22 cellular contexts compared by ENCODE assay signal in genomic region chr1:202011994-202012393, GRCh38. TPM values are rescaled to one million over a fixed set of nuclear protein-coding genes. Genes with fewer than 3 reads are reported as not detected.
DNase-seq lines count a peak whose midpoint lies in the region; ATAC-seq, FAIRE-seq and TF ChIP-seq lines count a peak whose summit lies in the region.
"Had no signal": no experiment of that assay in that cellular context is flagged by ENCODE, and none has a peak within 500 bp of the region (broad histone marks: within the 10 kb centered on the region; RNA-seq: fewer than 3 reads in every experiment).

No MANE protein-coding gene starts in this region.

- H3K36me3 ChIP-seq in body of pancreas (replicated peaks in 1 of 2; ENCODE audit: insufficient read depth in 1 of 2, low read depth in 2 of 2) (peaks cover 6 to 17% of the 10 kb centered on the region in 2 donors), liver (ENCODE audit: control insufficient read depth in 4 of 4, insufficient read depth in 3 of 4, low read depth in 1 of 4, low read length in 3 of 4) (peaks cover 15 to 22% (median 21%) of the 10 kb centered on the region in 4 donors), small intestine (ENCODE audit: control insufficient read depth in 2 of 2, insufficient read depth in 2 of 2, low read length in 2 of 2) (peaks cover 0 to 18% of the 10 kb centered on the region in 2 donors)

- DNase-seq in Calu3 (peak; percentile 36), body of pancreas (peak in 3 of 4 donors; percentile 26 to 50 (median 33)), small intestine (peak; percentile 51), NCI-H526 treated with DMSO at 0.1 percent for 48 hours (lab: John Stamatoyannopoulos, UW) (no peak)
- no peak for DNase-seq in stimulated activated CD8-positive, alpha-beta memory T cell treated with anti-CD3 and anti-CD28 coated beads, Interleukin-4, amount 100 ng/mL, for 48 hours
- DNase-seq: activated CD4-positive, alpha-beta T cell treated with anti-CD3 and anti-CD28 coated beads for 48 hours; AML-193; effector CD4-positive, alpha-beta T cell; foreskin fibroblast; HFFc6; NCI-H2107; SHP77 treated with DMSO at 0.1 percent for 48 hours had no signal

- peak overlapping the region; percentile 75 to 93 for H3K4me3 ChIP-seq in body of pancreas
- peak overlapping the region; percentile 65 to 89 (median 86) for H3K4me3 ChIP-seq in liver (ENCODE audit: low read depth in 1 of 3, low read length in 3 of 3)
- peak overlapping the region; percentile 74 to 89 for H3K4me3 ChIP-seq in small intestine (ENCODE audit: low read depth in 1 of 2, low read length in 2 of 2)

- no peaks in the 10 kb centered on the region for H3K27me3 Mint-ChIP-seq in Calu3 (ENCODE audit: unreplicated experiment)
- H3K27me3 Mint-ChIP-seq: activated naive CD8-positive, alpha-beta T cell had no signal

- H3K9me3 ChIP-seq in body of pancreas (no peaks in the 10 kb centered on the region), liver (ENCODE audit: control insufficient read depth in 4 of 4, low read length in 3 of 4) (no peaks in the 10 kb centered on the region), small intestine (ENCODE audit: control insufficient read depth, low read depth) (no peaks in the 10 kb centered on the region)

- peak in 1 of 3 donors; percentile 16 for TF ChIP-seq POLR2A in body of pancreas (IDR thresholded peaks at IDR 0.05)

- CTCF ChIA-PET in Calu3 (lab: Charles Lee): interaction anchor here (0.7 to 1.9 kb wide), 5 partner anchors 27 to 105 kb away, joined by 3 to 5 read pairs (median 3); no protein-coding TSS in a partner anchor

- TF ChIP-seq CTCF in Calu3 (IDR thresholded peaks at IDR 0.05; ENCODE audit: unreplicated experiment): no peak
- no peak for TF ChIP-seq CTCF in body of pancreas (IDR thresholded peaks at IDR 0.05)
- no peak for TF ChIP-seq CTCF in liver (IDR thresholded peaks at IDR 0.05; ENCODE audit: low read depth, low read length, missing input control)

- peaks cover 78% of the 10 kb centered on the region for H3K4me1 ChIP-seq in body of pancreas
- H3K4me1 ChIP-seq in liver (ENCODE audit: control insufficient read depth in 4 of 4, insufficient read depth in 4 of 4, low read length in 3 of 4): peaks cover 8 to 59% (median 42%) of the 10 kb centered on the region in 4 donors
- H3K4me1 ChIP-seq in small intestine (ENCODE audit: control insufficient read depth in 2 of 2, insufficient read depth in 1 of 2, low read depth in 1 of 2, low read length in 1 of 2): no peaks in the 10 kb centered on the region

- no peak for FAIRE-seq in small intestine (lab: Jason Lieb, UNC)
- FAIRE-seq: urothelium cell line had no signal

- H3K27me3 ChIP-seq in body of pancreas (no peaks in the 10 kb centered on the region), liver (ENCODE audit: control insufficient read depth in 4 of 4, insufficient read depth in 4 of 4, low read length in 3 of 4) (no peaks in the 10 kb centered on the region), small intestine (ENCODE audit: control insufficient read depth in 2 of 2, insufficient read depth in 2 of 2, low read length in 2 of 2) (no peaks in the 10 kb centered on the region)
- H3K27me3 ChIP-seq: cardiac muscle cell had no signal

- intact Hi-C loops in Calu3 (cut with micrococcal nuclease; ENCODE audit: unreplicated experiment): loop anchor here (2.0 kb wide), 2 partner anchors 45 to 101 kb away; no protein-coding TSS in a partner anchor
- intact Hi-C loops in body of pancreas (cut with DNase I): no loop called here

- no peaks in the 10 kb centered on the region for H3K9me3 Mint-ChIP-seq in Calu3 (ENCODE audit: low read depth, unreplicated experiment)
- H3K9me3 Mint-ChIP-seq: HFFc6; IgD-negative memory B cell; stimulated activated effector memory CD8-positive, alpha-beta T cell treated with anti-CD3 and anti-CD28 coated beads, Interleukin-12 subunit alpha, Interleukin-12 subunit beta, amount 100 ng/mL, for 72 hours; T-helper 2 cell treated with Interferon-gamma antibody and Interleukin-4, amounts not matched to agents 5 μg/mL and 100 μg/mL, for 36 hours had no signal

- BruUV-seq in Calu3 (replicated peaks; lab: Mats Ljungman, UMichigan): no TSS peak

- H3K27ac ChIP-seq in body of pancreas: peak overlapping the region in 3 of 4 donors; percentile 93 to 100 (median 95)
- peak overlapping the region; percentile 14 to 45 for H3K27ac ChIP-seq in liver (ENCODE audit: low read depth in 1 of 2, low read length in 2 of 2)
- peak overlapping the region; percentile 94 for H3K27ac ChIP-seq in small intestine (ENCODE audit: low read depth in 1 of 2, low read length in 1 of 2)

- WGBS in body of pancreas, 2 donors: 4 to 21% methylated on average over 6 to 11 of the region's 11 CpGs
- 74% methylated on average over 11 of the region's 11 CpGs for WGBS in liver
- WGBS in small intestine, 3 donors: 13 to 63% (median 28%) methylated on average over 11 of the region's 11 CpGs

- H3K4me3 Mint-ChIP-seq in Calu3 (ENCODE audit: low read depth, unreplicated experiment): peak overlapping the region; percentile 92
- H3K4me3 Mint-ChIP-seq: activated naive CD8-positive, alpha-beta T cell; HFFc6; IgD-negative memory B cell; stimulated activated effector memory CD8-positive, alpha-beta T cell treated with anti-CD3 and anti-CD28 coated beads, Interleukin-12 subunit alpha, Interleukin-12 subunit beta, amount 100 ng/mL, for 72 hours; T-helper 2 cell treated with Interferon-gamma antibody and Interleukin-4, amounts not matched to agents 5 μg/mL and 100 μg/mL, for 36 hours had no signal

- ATAC-seq in body of pancreas: no peak
- ATAC-seq in HG03139 (IDR thresholded peaks at IDR 0.05; ENCODE audit: unreplicated experiment): no peak
- no peak for ATAC-seq in GM21526 (IDR thresholded peaks at IDR 0.05; ENCODE audit: low FRiP score, unreplicated experiment)
- ATAC-seq: stimulated activated effector memory CD8-positive, alpha-beta T cell treated with anti-CD3 and anti-CD28 coated beads, Interleukin-12 subunit alpha, Interleukin-12 subunit beta, amount 100 ng/mL, for 72 hours had no signal

- H3K4me1 Mint-ChIP-seq in Calu3 (ENCODE audit: low read depth, unreplicated experiment): peaks cover 61% of the 10 kb centered on the region
- H3K4me1 Mint-ChIP-seq: stimulated activated effector memory CD8-positive, alpha-beta T cell treated with anti-CD3 and anti-CD28 coated beads, Interleukin-12 subunit alpha, Interleukin-12 subunit beta, amount 100 ng/mL, for 72 hours had no signal

- peaks cover 97% of the 10 kb centered on the region for H3K36me3 Mint-ChIP-seq in Calu3 (ENCODE audit: insufficient read depth, unreplicated experiment)
- H3K36me3 Mint-ChIP-seq: stimulated activated effector memory CD8-positive, alpha-beta T cell treated with anti-CD3 and anti-CD28 coated beads, Interleukin-12 subunit alpha, Interleukin-12 subunit beta, amount 100 ng/mL, for 72 hours had no signal

- H3K27ac Mint-ChIP-seq in Calu3 (ENCODE audit: unreplicated experiment): peak overlapping the region; percentile 89
- H3K27ac Mint-ChIP-seq: activated naive CD8-positive, alpha-beta T cell; HFFc6; IgD-negative memory B cell; stimulated activated effector memory CD8-positive, alpha-beta T cell treated with anti-CD3 and anti-CD28 coated beads, Interleukin-12 subunit alpha, Interleukin-12 subunit beta, amount 100 ng/mL, for 72 hours; T-helper 2 cell treated with Interferon-gamma antibody and Interleukin-4, amounts not matched to agents 5 μg/mL and 100 μg/mL, for 36 hours had no signal

- H3K9ac ChIP-seq in liver (ENCODE audit: low read depth in 1 of 2, low read length in 2 of 2): no peak overlapping the region

- TF ChIP-seq RAD21 in liver (IDR thresholded peaks at IDR 0.05): no peak

TF ChIP-seq in liver, 16 proteins besides CTCF, POLR2A, EP300 and RAD21:
- TF ChIP-seq ZBTB33 (IDR thresholded peaks at IDR 0.05) (no peak), TAF1 (conservative IDR thresholded peaks at IDR 0.05) (no peak), RXRA (IDR thresholded peaks at IDR 0.05) (no peak), FOXA2 (IDR thresholded peaks at IDR 0.05) (no peak), MAX (IDR thresholded peaks at IDR 0.05) (no peak), NR2F2 (IDR thresholded peaks at IDR 0.05) (no peak), HNF4G (IDR thresholded peaks at IDR 0.05) (no peak), GABPA (IDR thresholded peaks at IDR 0.05 in 1 of 2, conservative IDR thresholded peaks at IDR 0.05 in 1 of 2) (no peak), EGR1 (IDR thresholded peaks at IDR 0.05; ENCODE audit: low read depth in 2 of 2) (no peak), YY1 (IDR thresholded peaks at IDR 0.05) (no peak)

RNA-seq across cellular contexts. Expression of gene ELF3, which starts 1.6 kb away (rescaled TPM):
- total RNA-seq in Calu3 (2022): 830 and 907 TPM in 2 replicates
- 100 to 1,000 TPM in 1 of 2 donors, 10 to 100 TPM in 1; 93.7 to 293 TPM for total RNA-seq in body of pancreas
- total RNA-seq in liver: 10 to 100 TPM; 10.1 to 38.7 TPM
- polyA plus RNA-seq in liver: 10 to 100 TPM; 22.2 to 29.0 TPM
- 100 to 1,000 TPM; 261 to 487 (median 395) TPM for polyA plus RNA-seq in small intestine
- total RNA-seq: skeletal muscle tissue had no signal
- polyA plus RNA-seq: IgD-negative memory B cell had no signal

RNA-seq across cellular contexts. Expression of gene RNPEP, which starts 29.5 kb away (rescaled TPM):
- total RNA-seq in Calu3 (2022) (86.1 and 91.6 TPM in 2 replicates), body of pancreas (100 to 1,000 TPM in 1 of 2 donors, 10 to 100 TPM in 1; 62.3 to 233 TPM), liver (10 to 100 TPM; 18.4 to 26.5 TPM)
- polyA plus RNA-seq in liver (10 to 100 TPM; 16.3 to 23.6 TPM), small intestine (100 to 1,000 TPM in 2 of 3 donors, 10 to 100 TPM in 1; 69.7 to 183 (median 111) TPM)

RNA-seq across cellular contexts. Expression of gene TIMM17A, which starts 56.7 kb away (rescaled TPM):
- 78.5 and 85.3 TPM in 2 replicates for total RNA-seq in Calu3 (2022)
- 10 to 100 TPM; 20.2 to 25.4 TPM for total RNA-seq in body of pancreas
- total RNA-seq in liver: 10 to 100 TPM; 21.1 to 43.5 TPM
- 10 to 100 TPM; 58.4 to 72.1 TPM for polyA plus RNA-seq in liver
- polyA plus RNA-seq in small intestine: 10 to 100 TPM; 44.3 to 58.3 (median 46.7) TPM

Comparison
In these comparisons a context has a peak if more than half of its experiments do, and no peak if none do; other contexts are left out.
1. DNase-seq: peak in Calu3 (single experiment), body of pancreas (3 of 4) and small intestine (single experiment); none in NCI-H526 treated with DMSO at 0.1 percent for 48 hours (single experiment) and stimulated activated CD8-positive, alpha-beta memory T cell treated with anti-CD3 and anti-CD28 coated beads, Interleukin-4, amount 100 ng/mL, for 48 hours (single experiment).
2. H3K27ac ChIP-seq: peak in every context shown above with its lines; median percentile 95 in body of pancreas; 94 in small intestine; 30 in liver.
3. Peak in every context shown above with its lines, with median percentiles within 50 percentile points of each other: H3K4me3 ChIP-seq.